In genomic region chr16:24700549-24701392, GRCh38 we compare ENCODE assay signal across 8 cellular contexts. TPM values are rescaled to one million over a fixed set of nuclear protein-coding genes. Genes with fewer than 3 reads are reported as not detected.
A peak's percentile ranks its signal among the peaks of the same experiment; 100 is the strongest.
DNase-seq lines count a peak whose midpoint lies in the region; ATAC-seq and TF ChIP-seq lines count a peak whose summit lies in the region.

No MANE protein-coding gene starts in this region.

- peaks cover 0 to 5% (median 3%) of the 10 kb centered on the region in 4 donors for H3K4me1 ChIP-seq in liver (ENCODE audit: control insufficient read depth in 4 of 4, insufficient read depth in 4 of 4, low read length in 3 of 4)
- no peaks in the 10 kb centered on the region for H3K4me1 ChIP-seq in upper lobe of right lung
- H3K4me1 ChIP-seq in effector memory CD4-positive, alpha-beta T cell (ENCODE audit: control insufficient read depth, insufficient read depth, low read length, poor library complexity, severe bottlenecking) = no peaks in the 10 kb centered on the region

- H3K27me3 ChIP-seq in liver (ENCODE audit: control insufficient read depth in 4 of 4, insufficient read depth in 4 of 4, low read length in 3 of 4) (no peaks in the 10 kb centered on the region), upper lobe of right lung (no peaks in the 10 kb centered on the region)
- no peaks in the 10 kb centered on the region for H3K27me3 ChIP-seq in effector memory CD4-positive, alpha-beta T cell (replicated peaks; ENCODE audit: control insufficient read depth, insufficient read depth, low read length, poor library complexity, severe bottlenecking)

- intact Hi-C loops in upper lobe of right lung (cut with DNase I) = no loop called here

- DNase-seq in activated T-cell treated with anti-CD3 and anti-CD28 coated beads, Interleukin-2, amount 50 U/mL, for 72 hours = no peak
- no peak for DNase-seq in activated T-cell treated with anti-CD3 and anti-CD28 coated beads, Interleukin-2, amount 50 U/mL, for 1 hour
- DNase-seq in cerebellar cortex (ENCODE audit: low spot score) = peak; percentile 81
- DNase-seq in upper lobe of right lung = no peak
- no peak for DNase-seq in progenitor cell of endocrine pancreas (ENCODE audit: low spot score, unreplicated experiment)
- no peak for DNase-seq in effector memory CD4-positive, alpha-beta T cell

- H3K4me3 ChIP-seq in liver (ENCODE audit: low read depth in 1 of 3, low read length in 3 of 3) = no peak overlapping the region
- no peak overlapping the region for H3K4me3 ChIP-seq in upper lobe of right lung
- H3K4me3 ChIP-seq in effector memory CD4-positive, alpha-beta T cell (ENCODE audit: insufficient read depth, low read depth, low read length, poor library complexity, severe bottlenecking) = no peak overlapping the region

- H3K9me3 ChIP-seq in liver (ENCODE audit: control insufficient read depth in 4 of 4, low read length in 3 of 4) = no peaks in the 10 kb centered on the region
- H3K9me3 ChIP-seq in upper lobe of right lung = no peaks in the 10 kb centered on the region
- H3K9me3 ChIP-seq in effector memory CD4-positive, alpha-beta T cell (ENCODE audit: control insufficient read depth, low read length) = no peaks in the 10 kb centered on the region

- peaks cover 12% of the 10 kb centered on the region for H3K4me1 Mint-ChIP-seq in activated T-cell treated with anti-CD3 and anti-CD28 coated beads, Interleukin-2, amount 50 U/mL, for 72 hours (ENCODE audit: low read depth)
- H3K4me1 Mint-ChIP-seq in progenitor cell of endocrine pancreas (ENCODE audit: low read depth) = peaks cover 4% of the 10 kb centered on the region

- TF ChIP-seq CTCF in liver (IDR thresholded peaks at IDR 0.05; ENCODE audit: low read depth, low read length, missing input control) (peak; percentile 36), upper lobe of right lung (IDR thresholded peaks at IDR 0.05) (peak; percentile 24), progenitor cell of endocrine pancreas (IDR thresholded peaks at IDR 0.05; ENCODE audit: unreplicated experiment) (no peak)

- H3K4me3 Mint-ChIP-seq in activated T-cell treated with anti-CD3 and anti-CD28 coated beads, Interleukin-2, amount 50 U/mL, for 72 hours = no peak overlapping the region
- H3K4me3 Mint-ChIP-seq in progenitor cell of endocrine pancreas (ENCODE audit: low read depth) = no peak overlapping the region

- H3K27ac Mint-ChIP-seq in activated T-cell treated with anti-CD3 and anti-CD28 coated beads, Interleukin-2, amount 50 U/mL, for 72 hours = no peak overlapping the region
- H3K27ac Mint-ChIP-seq in progenitor cell of endocrine pancreas = no peak overlapping the region

- peaks cover 19% of the 10 kb centered on the region for H3K27me3 Mint-ChIP-seq in activated T-cell treated with anti-CD3 and anti-CD28 coated beads, Interleukin-2, amount 50 U/mL, for 72 hours (ENCODE audit: low read depth)
- peaks cover 2% of the 10 kb centered on the region for H3K27me3 Mint-ChIP-seq in progenitor cell of endocrine pancreas

- peak; percentile 62 to 65 for TF ChIP-seq RAD21 in liver (IDR thresholded peaks at IDR 0.05)

- H3K36me3 Mint-ChIP-seq in activated T-cell treated with anti-CD3 and anti-CD28 coated beads, Interleukin-2, amount 50 U/mL, for 72 hours (ENCODE audit: insufficient read depth in 2 of 2) = peaks cover 0 to 2% of the 10 kb centered on the region in 2 donors
- no peaks in the 10 kb centered on the region for H3K36me3 Mint-ChIP-seq in progenitor cell of endocrine pancreas (ENCODE audit: insufficient read depth)

- peak; percentile 15 to 36 for ATAC-seq in activated T-cell treated with anti-CD3 and anti-CD28 coated beads, Interleukin-2, amount 50 U/mL, for 72 hours (replicated peaks in 1 of 2)
- peak; percentile 94 for ATAC-seq in upper lobe of right lung
- no peak for ATAC-seq in HG02571 (IDR thresholded peaks at IDR 0.05; ENCODE audit: unreplicated experiment)

- peaks cover 0 to 2% of the 10 kb centered on the region in 2 donors for H3K9me3 Mint-ChIP-seq in activated T-cell treated with anti-CD3 and anti-CD28 coated beads, Interleukin-2, amount 50 U/mL, for 72 hours
- no peaks in the 10 kb centered on the region for H3K9me3 Mint-ChIP-seq in progenitor cell of endocrine pancreas (ENCODE audit: low read depth)

- H3K36me3 ChIP-seq in liver (ENCODE audit: control insufficient read depth in 4 of 4, insufficient read depth in 3 of 4, low read depth in 1 of 4, low read length in 3 of 4) (no peaks in the 10 kb centered on the region), upper lobe of right lung (no peaks in the 10 kb centered on the region)
- H3K36me3 ChIP-seq in effector memory CD4-positive, alpha-beta T cell (ENCODE audit: control insufficient read depth, insufficient read depth, low read length) = no peaks in the 10 kb centered on the region

- peak overlapping the region; percentile 3 to 54 for H3K27ac ChIP-seq in liver (ENCODE audit: low read depth in 1 of 2, low read length in 2 of 2)
- no peak overlapping the region for H3K27ac ChIP-seq in upper lobe of right lung
- H3K27ac ChIP-seq in effector memory CD4-positive, alpha-beta T cell (ENCODE audit: insufficient read depth, low read length, poor library complexity, severe bottlenecking) = no peak overlapping the region

- WGBS in liver = 69% methylated on average over 11 of the region's 11 CpGs

- H3K9ac ChIP-seq in liver (ENCODE audit: low read depth in 1 of 2, low read length in 2 of 2) = no peak overlapping the region

TF ChIP-seq in liver, 16 proteins besides CTCF, POLR2A, EP300 and RAD21:
- TF ChIP-seq ATF3 (IDR thresholded peaks at IDR 0.05) = peak; percentile 93
- TF ChIP-seq RXRA (IDR thresholded peaks at IDR 0.05) = peak; percentile 91 to 97
- TF ChIP-seq FOXA2 (IDR thresholded peaks at IDR 0.05) = peak; percentile 53
- TF ChIP-seq YY1 (IDR thresholded peaks at IDR 0.05) = peak; percentile 61
- peak; percentile 74 for TF ChIP-seq HNF4G (IDR thresholded peaks at IDR 0.05)
- no peak for TF ChIP-seq GABPA (IDR thresholded peaks at IDR 0.05 in 1 of 2, conservative IDR thresholded peaks at IDR 0.05 in 1 of 2)
- TF ChIP-seq TAF1 (conservative IDR thresholded peaks at IDR 0.05) = no peak
- TF ChIP-seq MAX (IDR thresholded peaks at IDR 0.05) = peak; percentile 46
- peak; percentile 81 to 87 for TF ChIP-seq HNF4A (conservative IDR thresholded peaks at IDR 0.05)
- TF ChIP-seq JUND (IDR thresholded peaks at IDR 0.05) = peak; percentile 97 to 99
- peak; percentile 60 for TF ChIP-seq ZBTB33 (IDR thresholded peaks at IDR 0.05)
- peak; percentile 94 for TF ChIP-seq NR2F2 (IDR thresholded peaks at IDR 0.05)
- TF ChIP-seq REST (IDR thresholded peaks at IDR 0.05) = peak; percentile 49
- TF ChIP-seq FOXA1 (IDR thresholded peaks at IDR 0.05) = no peak
- TF ChIP-seq SP1 (IDR thresholded peaks at IDR 0.05) = peak; percentile 97
- TF ChIP-seq EGR1 (IDR thresholded peaks at IDR 0.05; ENCODE audit: low read depth in 2 of 2) = peak in 1 of 2 donors; percentile 67

RNA-seq across cellular contexts. Expression of gene TNRC6A, which starts 28.7 kb away (rescaled TPM):
- total RNA-seq in activated T-cell treated with anti-CD3 and anti-CD28 coated beads, Interleukin-2, amount 50 U/mL, for 72 hours = 10 to 100 TPM; 37.4 to 39.7 TPM
- total RNA-seq in liver (10 to 100 TPM; 21.7 to 42.3 TPM), upper lobe of right lung (46.5 TPM), progenitor cell of endocrine pancreas (92.5 and 94.4 TPM in 2 replicates)
- 10 to 100 TPM in 1 of 2 donors, 1 to 10 TPM in 1; 9.3 to 24.0 TPM for polyA plus RNA-seq in liver

Comparison
In these comparisons a context has a peak if more than half of its experiments do, and no peak if none do; other contexts are left out.
1. H3K27ac ChIP-seq: peak in liver (2 of 2); none in upper lobe of right lung (single experiment) and effector memory CD4-positive, alpha-beta T cell (single experiment).